In genomic region chr21:32886339-32886738, GRCh38 we compare ENCODE assay signal across 13 cellular contexts.
DNase-seq lines count a peak whose midpoint lies in the region; ATAC-seq lines count a peak whose summit lies in the region.
"Had no signal": no experiment of that assay in that cellular context is flagged by ENCODE, and none has a peak within 500 bp of the region (broad histone marks: within the 10 kb centered on the region; RNA-seq: fewer than 3 reads in every experiment).

No MANE protein-coding gene starts in this region.

- H3K4me1 Mint-ChIP-seq in stimulated activated naive CD8-positive, alpha-beta T cell treated with anti-CD3 and anti-CD28 coated beads, Interleukin-15, Interleukin-2, amounts not matched to agents 100 ng/mL and 50 ng/mL, for 24 hours (ENCODE audit: low read depth) = peaks cover 7% of the 10 kb centered on the region

- H3K36me3 Mint-ChIP-seq in stimulated activated naive CD8-positive, alpha-beta T cell treated with anti-CD3 and anti-CD28 coated beads, Interleukin-15, Interleukin-2, amounts not matched to agents 100 ng/mL and 50 ng/mL, for 24 hours (ENCODE audit: low read depth) = no peaks in the 10 kb centered on the region

- peaks cover 4% of the 10 kb centered on the region for H3K27me3 Mint-ChIP-seq in stimulated activated naive CD8-positive, alpha-beta T cell treated with anti-CD3 and anti-CD28 coated beads, Interleukin-15, Interleukin-2, amounts not matched to agents 100 ng/mL and 50 ng/mL, for 24 hours

- DNase-seq in stimulated activated naive CD8-positive, alpha-beta T cell treated with anti-CD3 and anti-CD28 coated beads, Interleukin-15, Interleukin-2, amounts not matched to agents 100 U/mL and 50 U/mL, for 24 hours = no peak
- peak; percentile 60 for DNase-seq in SW480 (ENCODE audit: low spot score)
- DNase-seq in adipocyte (ENCODE audit: low read depth) = no peak
- DNase-seq in epidermal melanocyte (ENCODE audit: insufficient read length, low spot score) = no peak
- DNase-seq in DMS153 treated with DMSO at 0.1 percent for 48 hours (lab: John Stamatoyannopoulos, UW; ENCODE audit: unreplicated experiment) = no peak
- no peak for DNase-seq in SIG-M5 (lab: John Stamatoyannopoulos, UW)
- DNase-seq: gastrocnemius medialis, HCEC 1CT, mesendoderm, NCI-H2171 treated with DMSO at 0.1 percent for 48 hours had no signal

- H3K27me3 ChIP-seq in adipocyte (replicated peaks; ENCODE audit: control insufficient read depth, insufficient read depth, low read length) = peaks cover 21% of the 10 kb centered on the region
- H3K27me3 ChIP-seq: gastrocnemius medialis had no signal

- no peak overlapping the region for H3K9ac ChIP-seq in adipocyte (ENCODE audit: low read length)

- no peaks in the 10 kb centered on the region for H3K9me3 Mint-ChIP-seq in stimulated activated naive CD8-positive, alpha-beta T cell treated with anti-CD3 and anti-CD28 coated beads, Interleukin-15, Interleukin-2, amounts not matched to agents 100 ng/mL and 50 ng/mL, for 24 hours

- peaks cover 11% of the 10 kb centered on the region for H3K4me1 ChIP-seq in adipocyte (ENCODE audit: control insufficient read depth, insufficient read depth, low read length)
- H3K4me1 ChIP-seq: gastrocnemius medialis had no signal

- peak overlapping the region; percentile 74 for H3K4me3 Mint-ChIP-seq in stimulated activated naive CD8-positive, alpha-beta T cell treated with anti-CD3 and anti-CD28 coated beads, Interleukin-15, Interleukin-2, amounts not matched to agents 100 ng/mL and 50 ng/mL, for 24 hours

- no peak for ATAC-seq in stimulated activated naive CD8-positive, alpha-beta T cell treated with anti-CD3 and anti-CD28 coated beads, Interleukin-15, Interleukin-2, amounts not matched to agents 100 U/mL and 50 U/mL, for 24 hours
- ATAC-seq in GM21367 (IDR thresholded peaks at IDR 0.05; ENCODE audit: unreplicated experiment) = no peak
- ATAC-seq: gastrocnemius medialis had no signal

- peak overlapping the region; percentile 15 for H3K4me3 ChIP-seq in adipocyte (ENCODE audit: low read length)
- H3K4me3 ChIP-seq: cardiac muscle cell, gastrocnemius medialis had no signal

- H3K27ac Mint-ChIP-seq in stimulated activated naive CD8-positive, alpha-beta T cell treated with anti-CD3 and anti-CD28 coated beads, Interleukin-15, Interleukin-2, amounts not matched to agents 100 ng/mL and 50 ng/mL, for 24 hours = no peak overlapping the region

- H3K36me3 ChIP-seq in adipocyte (ENCODE audit: control insufficient read depth, insufficient read depth, low read length, severe bottlenecking) = no peaks in the 10 kb centered on the region
- H3K36me3 ChIP-seq: cardiac muscle cell, gastrocnemius medialis had no signal

- no peaks in the 10 kb centered on the region for H3K9me3 ChIP-seq in adipocyte (ENCODE audit: control insufficient read depth, low read length)
- H3K9me3 ChIP-seq: gastrocnemius medialis had no signal
